Comparison of ENCODE assay signal across 2 cellular contexts in genomic region chr6:134849920-134850447, GRCh38.
TF ChIP-seq lines count a peak whose summit lies in the region.

No MANE protein-coding gene starts in this region.

TF ChIP-seq in GM23338, 12 proteins besides CTCF, POLR2A, EP300 and RAD21 (continued from another document):
- TF ChIP-seq REST (IDR thresholded peaks at IDR 0.05; ENCODE audit: unreplicated experiment) (no peak), JUNB (IDR thresholded peaks at IDR 0.05; ENCODE audit: unreplicated experiment) (no peak), ZNF462 (CRISPR knock-in tag; IDR thresholded peaks at IDR 0.05) (no peak), ZNF114 (CRISPR knock-in tag; IDR thresholded peaks at IDR 0.05) (no peak)

TF ChIP-seq in IMR-90, 13 proteins besides CTCF, POLR2A, EP300 and RAD21 (continued from another document):
- TF ChIP-seq USF2 (IDR thresholded peaks at IDR 0.05; ENCODE audit: low read depth, low read length) (no peak), MAFK (IDR thresholded peaks at IDR 0.05; ENCODE audit: low read depth, low read length) (no peak), MXI1 (IDR thresholded peaks at IDR 0.05; ENCODE audit: borderline replicate concordance, low read depth, low read length) (no peak), ELK1 (IDR thresholded peaks at IDR 0.05; ENCODE audit: borderline replicate concordance, low read depth, low read length) (no peak), MAZ (IDR thresholded peaks at IDR 0.05; ENCODE audit: borderline replicate concordance, low read depth, low read length) (no peak), BHLHE40 (IDR thresholded peaks at IDR 0.05; ENCODE audit: low read depth, low read length) (no peak), RFX5 (IDR thresholded peaks at IDR 0.05; ENCODE audit: low read depth, low read length) (no peak), NFE2L2 (IDR thresholded peaks at IDR 0.05; ENCODE audit: low read depth, low read length) (no peak)
TF ChIP-seq in IMR-90: peak in this region for 0.
